17 cellular contexts compared by ENCODE assay signal in the genomic region with DNA sequence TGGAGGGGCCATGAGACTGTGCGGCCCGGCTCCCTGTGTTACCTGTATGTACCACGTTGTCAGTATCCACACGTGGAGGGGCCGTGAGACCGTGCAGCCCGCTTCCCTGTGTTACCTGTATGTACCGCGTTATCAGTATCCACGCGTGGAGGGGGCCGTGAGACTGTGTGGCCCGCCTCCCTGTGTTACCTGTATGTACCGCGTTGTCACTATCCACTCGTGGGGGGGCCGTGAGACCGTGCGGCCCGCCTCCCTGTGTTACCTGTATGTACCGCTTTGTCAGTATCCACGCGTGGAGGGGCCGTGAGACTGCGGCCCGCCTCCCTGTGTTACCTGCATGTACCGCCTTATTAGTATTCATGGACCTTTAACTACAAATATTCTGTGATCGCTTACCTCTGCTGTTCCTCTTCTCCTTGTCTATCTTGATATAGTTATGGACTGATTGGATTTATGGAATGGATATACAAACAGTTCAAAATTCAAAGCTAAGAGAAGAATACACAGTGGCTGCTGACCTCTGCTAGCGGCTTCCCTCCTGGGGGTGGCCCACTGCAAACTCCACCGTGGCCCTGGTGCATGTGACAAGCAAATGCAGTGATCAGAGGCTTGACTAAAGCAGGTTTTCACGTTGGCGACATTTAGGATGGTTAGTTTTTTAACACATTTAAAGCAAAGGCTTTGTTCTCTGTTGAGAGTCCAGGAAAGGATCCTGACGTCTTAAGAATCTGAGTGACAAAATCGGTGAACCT. TPM values are rescaled to one million over a fixed set of nuclear protein-coding genes. Genes with fewer than 3 reads are reported as not detected.
A peak's percentile ranks its signal among the peaks of the same experiment; 100 is the strongest.
DNase-seq lines count a peak whose midpoint lies in the region; ATAC-seq, FAIRE-seq and TF ChIP-seq lines count a peak whose summit lies in the region.
"Had no signal": no experiment of that assay in that cellular context is flagged by ENCODE, and none has a peak within 500 bp of the region (broad histone marks: within the 10 kb centered on the region; RNA-seq: fewer than 3 reads in every experiment).

No MANE protein-coding gene starts in this region.

- no peak for FAIRE-seq in kidney (lab: Jason Lieb, UNC)
- FAIRE-seq: G401.6, GM12891 had no signal

- ATAC-seq in GM23338, result no peak
- ATAC-seq in RWPE2 (ENCODE audit: low read depth), result no peak
- ATAC-seq in psoas muscle, result no peak
- ATAC-seq in HG03457 (IDR thresholded peaks at IDR 0.05; ENCODE audit: unreplicated experiment), result no peak

- H3K27ac ChIP-seq in GM23338 (ENCODE audit: low read depth) (no peak overlapping the region), RWPE2 (ENCODE audit: poor library complexity, severe bottlenecking) (no peak overlapping the region), kidney (ENCODE audit: low read depth in 2 of 2, low read length in 2 of 2) (no peak overlapping the region), psoas muscle (peak overlapping the region; percentile 83)
- H3K27ac ChIP-seq: GM23248 had no signal

- H3K4me3 ChIP-seq in GM23338 (no peak overlapping the region), RWPE2 (ENCODE audit: severe bottlenecking) (no peak overlapping the region), kidney (ENCODE audit: low read length in 2 of 2) (no peak overlapping the region), psoas muscle (no peak overlapping the region)
- H3K4me3 ChIP-seq: GM23248, MG63 had no signal

- peaks cover 14% of the 10 kb centered on the region; the same call in 1 of the 2 replicates for H3F3A ChIP-seq in GM23338 (replicated peaks; ENCODE audit: low read depth)

- H3K9me2 ChIP-seq in GM23338 (ENCODE audit: insufficient read depth), result no peaks in the 10 kb centered on the region

- H3K27ac Mint-ChIP-seq in GM23338, result peak overlapping the region; percentile 79

- no peak overlapping the region for H3K4me2 ChIP-seq in GM23338

- peaks cover 9% of the 10 kb centered on the region; the same call in 2 of the 3 replicates for H3K36me3 Mint-ChIP-seq in GM23338 (ENCODE audit: low read depth)

- peaks cover 50% of the 10 kb centered on the region for H3K4me1 ChIP-seq in GM23338 (ENCODE audit: insufficient read depth)
- H3K4me1 ChIP-seq in RWPE2 (ENCODE audit: insufficient read depth, poor library complexity, severe bottlenecking), result peaks cover 9% of the 10 kb centered on the region
- H3K4me1 ChIP-seq in kidney (ENCODE audit: control insufficient read depth in 1 of 2, insufficient read depth in 1 of 2, low read depth in 1 of 2, low read length in 2 of 2), result peaks cover 0 to 9% of the 10 kb centered on the region in 2 donors
- H3K4me1 ChIP-seq in psoas muscle, result peaks cover 55% of the 10 kb centered on the region

- intact Hi-C loops in kidney (cut with DNase I), result no loop called here
- intact Hi-C loops in psoas muscle (cut with DNase I), result loop anchor here (5.0 kb wide), 1 partner anchor 36 kb away; a partner anchor contains a TSS

- H3K4me3 Mint-ChIP-seq in GM23338, result no peak overlapping the region
- H3K4me3 Mint-ChIP-seq: CD4-positive, CD25-positive, alpha-beta regulatory T cell had no signal

- 94 to 96% (median 95%) methylated on average over 34 of the region's 34 CpGs for WGBS in psoas muscle, 3 donors

- H3K9ac ChIP-seq in kidney (ENCODE audit: low read length in 2 of 2), result no peak overlapping the region
- H3K9ac ChIP-seq: GM23248 had no signal

- H3K9me3 Mint-ChIP-seq in GM23338, result peaks cover 2% of the 10 kb centered on the region; the same call in 1 of the 3 replicates
- H3K9me3 Mint-ChIP-seq: CD4-positive, CD25-positive, alpha-beta regulatory T cell had no signal

- H3K36me3 ChIP-seq in GM23338 (ENCODE audit: insufficient read depth) (no peaks in the 10 kb centered on the region), RWPE2 (ENCODE audit: low read depth) (no peaks in the 10 kb centered on the region), kidney (ENCODE audit: control insufficient read depth in 1 of 2, insufficient read depth in 2 of 2, low read length in 2 of 2) (no peaks in the 10 kb centered on the region), psoas muscle (ENCODE audit: insufficient read depth in 1 of 2, low read depth in 1 of 2) (no peaks in the 10 kb centered on the region)
- H3K36me3 ChIP-seq: MG63 had no signal

- H3K79me2 ChIP-seq in GM23338 (replicated peaks; ENCODE audit: insufficient read depth), result peaks cover 84% of the 10 kb centered on the region

- TF ChIP-seq CTCF in GM23338 (conservative IDR thresholded peaks at IDR 0.05; ENCODE audit: low read depth in 2 of 2) (no peak), RWPE2 (IDR thresholded peaks at IDR 0.05; ENCODE audit: poor library complexity, severe bottlenecking) (no peak), kidney (IDR thresholded peaks at IDR 0.05; ENCODE audit: borderline replicate concordance, extremely low read depth, insufficient read depth) (no peak), psoas muscle (IDR thresholded peaks at IDR 0.05) (no peak)

- no peaks in the 10 kb centered on the region for H3K27me3 ChIP-seq in GM23338 (ENCODE audit: insufficient read depth)
- H3K27me3 ChIP-seq in RWPE2 (ENCODE audit: insufficient read depth, poor library complexity, severe bottlenecking), result no peaks in the 10 kb centered on the region
- no peaks in the 10 kb centered on the region for H3K27me3 ChIP-seq in psoas muscle (ENCODE audit: insufficient read depth in 3 of 3, low read length in 2 of 3)
- H3K27me3 ChIP-seq: MG63 had no signal

- H3K4me1 Mint-ChIP-seq in GM23338, result peaks cover 76% of the 10 kb centered on the region

- H3K9me3 ChIP-seq in RWPE2 (ENCODE audit: severe bottlenecking) (no peaks in the 10 kb centered on the region), kidney (ENCODE audit: control insufficient read depth in 1 of 2, low read length in 2 of 2) (no peaks in the 10 kb centered on the region), psoas muscle (no peaks in the 10 kb centered on the region)
- H3K9me3 ChIP-seq: MG63 had no signal

- no peak overlapping the region for H2AFZ ChIP-seq in GM23338
- H2AFZ ChIP-seq: GM23248 had no signal

- H4K20me1 ChIP-seq in GM23338 (replicated peaks; ENCODE audit: insufficient read depth), result no peaks in the 10 kb centered on the region

- H3K27me3 Mint-ChIP-seq in GM23338 (ENCODE audit: insufficient read depth, low read depth, poor library complexity), result peaks cover 15% of the 10 kb centered on the region
- H3K27me3 Mint-ChIP-seq: CD4-positive, CD25-positive, alpha-beta regulatory T cell had no signal

- DNase-seq in GM23338 (ENCODE audit: low spot score) (no peak), RWPE2 (ENCODE audit: low spot score) (peak; percentile 12), kidney (peak; percentile 22), psoas muscle (no peak), dedifferentiated amniotic fluid mesenchymal stem cell (ENCODE audit: extremely low spot score) (no peak)
- no peak for DNase-seq in stimulated activated CD8-positive, alpha-beta memory T cell treated with anti-CD3 and anti-CD28 coated beads, Interleukin-4, amount 100 ng/mL, for 48 hours
- DNase-seq: AML-193; CD4-positive, CD25-positive, alpha-beta regulatory T cell; GM23248; MG63; NCI-H1092 treated with DMSO at 0.1 percent for 48 hours; NCI-H1694; NCI-H345; SHP77 treated with DMSO at 0.1 percent for 48 hours had no signal

TF ChIP-seq in GM23338, 12 proteins besides CTCF, POLR2A, EP300 and RAD21 (continues in another document):
- TF ChIP-seq CREB1 (CRISPR knock-in tag; IDR thresholded peaks at IDR 0.05; ENCODE audit: low read depth) (no peak), ZNF331 (CRISPR knock-in tag; IDR thresholded peaks at IDR 0.05; ENCODE audit: low read depth) (no peak), POLR2AphosphoS5 (IDR thresholded peaks at IDR 0.05; ENCODE audit: low read depth) (no peak), EZH2phosphoT487 (IDR thresholded peaks at IDR 0.05; ENCODE audit: unreplicated experiment) (no peak)
- TF ChIP-seq, protein P1, sequence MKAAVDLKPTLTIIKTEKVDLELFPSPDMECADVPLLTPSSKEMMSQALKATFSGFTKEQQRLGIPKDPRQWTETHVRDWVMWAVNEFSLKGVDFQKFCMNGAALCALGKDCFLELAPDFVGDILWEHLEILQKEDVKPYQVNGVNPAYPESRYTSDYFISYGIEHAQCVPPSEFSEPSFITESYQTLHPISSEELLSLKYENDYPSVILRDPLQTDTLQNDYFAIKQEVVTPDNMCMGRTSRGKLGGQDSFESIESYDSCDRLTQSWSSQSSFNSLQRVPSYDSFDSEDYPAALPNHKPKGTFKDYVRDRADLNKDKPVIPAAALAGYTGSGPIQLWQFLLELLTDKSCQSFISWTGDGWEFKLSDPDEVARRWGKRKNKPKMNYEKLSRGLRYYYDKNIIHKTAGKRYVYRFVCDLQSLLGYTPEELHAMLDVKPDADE (IDR thresholded peaks at IDR 0.05), result no peak

RNA-seq across cellular contexts. Expression of a gene that starts 38.7 kb away (rescaled TPM):
- total RNA-seq in GM23338 (2014; rRNA removed; shearing (Covaris generic)), result 35.1 and 52.6 TPM in 2 replicates
- 12.3 and 12.8 TPM in 2 replicates for polyA plus RNA-seq in GM23338 (2016; fragmentation: Nextera tagmentation; extraction: Ambion mirVana)
- total RNA-seq in kidney, result 212 TPM
- 4.9 TPM for polyA plus RNA-seq in kidney (ENCODE audit: insufficient read depth, low read depth, low replicate concordance)
- total RNA-seq in psoas muscle, result 10 to 100 TPM; 26.4 to 48.6 (median 28.7) TPM
- 10 to 100 TPM in 1 of 3 donors, 1 to 10 TPM in 2; 3.9 to 15.1 (median 5.6) TPM for polyA plus RNA-seq in psoas muscle

Comparison
In these comparisons a context has a peak if more than half of its experiments do, and no peak if none do; other contexts are left out.
1. DNase-seq: peak in RWPE2 (single experiment) and kidney (single experiment); none in GM23338 (single experiment), psoas muscle (0 of 2), dedifferentiated amniotic fluid mesenchymal stem cell (single experiment) and stimulated activated CD8-positive, alpha-beta memory T cell treated with anti-CD3 and anti-CD28 coated beads, Interleukin-4, amount 100 ng/mL, for 48 hours (single experiment).